ENCODE assay signal across 9 cellular contexts in the genomic region with DNA sequence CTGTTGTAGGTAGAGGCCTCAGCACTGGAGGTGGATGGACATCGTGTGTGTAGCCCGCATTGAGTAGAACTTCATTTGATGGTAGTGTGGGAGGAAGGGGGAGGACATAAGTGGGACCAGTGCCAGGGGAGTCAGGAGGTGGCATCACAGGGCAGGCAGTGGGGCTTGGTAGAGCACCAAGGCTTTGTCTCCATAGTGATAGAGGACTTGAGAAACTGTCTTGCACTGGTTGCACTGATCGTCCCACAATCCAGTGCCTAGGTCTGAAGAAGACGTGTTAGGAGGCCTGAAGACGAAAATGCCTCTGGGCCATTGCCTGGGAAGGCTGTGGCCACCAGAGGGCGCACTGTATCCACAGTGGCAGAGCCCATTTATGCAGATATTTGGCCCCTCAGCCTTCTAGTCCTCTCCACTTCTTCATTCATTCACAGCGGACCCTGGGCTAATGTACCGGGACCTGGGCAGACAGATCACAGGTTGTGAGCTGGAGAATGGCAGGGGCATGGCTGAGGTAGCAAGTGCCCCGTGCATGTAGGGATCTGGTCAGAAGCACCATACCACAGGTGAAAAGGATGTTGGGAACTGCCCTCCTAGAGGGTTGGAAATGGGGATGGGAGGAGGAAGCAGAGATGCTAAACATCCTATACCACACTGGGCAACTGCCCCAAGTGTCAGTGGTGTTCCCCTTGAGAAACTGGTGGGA.
A peak's percentile ranks its signal among the peaks of the same experiment; 100 is the strongest.
DNase-seq lines count a peak whose midpoint lies in the region; ATAC-seq and TF ChIP-seq lines count a peak whose summit lies in the region.
"Had no signal": no experiment of that assay in that cellular context is flagged by ENCODE, and none has a peak within 500 bp of the region (broad histone marks: within the 10 kb centered on the region; RNA-seq: fewer than 3 reads in every experiment).

No MANE protein-coding gene starts in this region.

- H3K9me3 Mint-ChIP-seq in activated CD8-positive, alpha-beta T cell treated with anti-CD3 and anti-CD28 coated beads for 36 hours, result no peaks in the 10 kb centered on the region
- H3K9me3 Mint-ChIP-seq: dendritic cell treated with granulocyte-macrophage colony-stimulating factor and Interleukin-4, amounts not matched to agents 40 ng/mL and 50 ng/mL, for 4 days had no signal

- no peaks in the 10 kb centered on the region for H3K36me3 Mint-ChIP-seq in activated CD8-positive, alpha-beta T cell treated with anti-CD3 and anti-CD28 coated beads for 36 hours (ENCODE audit: low read depth)

- intact Hi-C loops in activated CD8-positive, alpha-beta T cell treated with anti-CD3 and anti-CD28 coated beads for 36 hours (cut with micrococcal nuclease), result loop anchor here (1.0 to 2.0 kb wide), 2 partner anchors 142 to 186 kb away; no protein-coding TSS in a partner anchor

- CTCF ChIA-PET in activated CD8-positive, alpha-beta T cell treated with anti-CD3 and anti-CD28 coated beads for 36 hours (lab: Charles Lee), result interaction anchor here (0.8 to 5.8 kb wide), 17 partner anchors 9 to 221 kb away, joined by 3 to 55 read pairs (median 4); a partner anchor contains a TSS

- POLR2A ChIA-PET in activated CD8-positive, alpha-beta T cell treated with anti-CD3 and anti-CD28 coated beads for 36 hours (lab: Charles Lee), result interaction anchor here (0.6 to 1.9 kb wide), 4 partner anchors 95 to 142 kb away, joined by 3 to 4 read pairs (median 4); a partner anchor contains a TSS

- H3K4me3 Mint-ChIP-seq in activated CD8-positive, alpha-beta T cell treated with anti-CD3 and anti-CD28 coated beads for 36 hours, result no peak overlapping the region
- H3K4me3 Mint-ChIP-seq: dendritic cell treated with granulocyte-macrophage colony-stimulating factor and Interleukin-4, amounts not matched to agents 40 ng/mL and 50 ng/mL, for 4 days had no signal

- TF ChIP-seq CTCF in activated CD8-positive, alpha-beta T cell treated with anti-CD3 and anti-CD28 coated beads for 36 hours (IDR thresholded peaks at IDR 0.05), result peak; percentile 95

- peak; percentile 56 for ATAC-seq in HG03280 (IDR thresholded peaks at IDR 0.05; ENCODE audit: unreplicated experiment)
- ATAC-seq in activated CD8-positive, alpha-beta T cell treated with anti-CD3 and anti-CD28 coated beads for 36 hours, result peak; percentile 89

- no peaks in the 10 kb centered on the region for H3K4me1 Mint-ChIP-seq in activated CD8-positive, alpha-beta T cell treated with anti-CD3 and anti-CD28 coated beads for 36 hours (ENCODE audit: low read depth)

- H3K27me3 Mint-ChIP-seq in activated CD8-positive, alpha-beta T cell treated with anti-CD3 and anti-CD28 coated beads for 36 hours, result no peaks in the 10 kb centered on the region
- H3K27me3 Mint-ChIP-seq: dendritic cell treated with granulocyte-macrophage colony-stimulating factor and Interleukin-4, amounts not matched to agents 40 ng/mL and 50 ng/mL, for 4 days had no signal

- H3K27ac Mint-ChIP-seq in activated CD8-positive, alpha-beta T cell treated with anti-CD3 and anti-CD28 coated beads for 36 hours, result no peak overlapping the region
- H3K27ac Mint-ChIP-seq: dendritic cell treated with granulocyte-macrophage colony-stimulating factor and Interleukin-4, amounts not matched to agents 40 ng/mL and 50 ng/mL, for 4 days had no signal

- DNase-seq in DMS153 treated with DMSO at 0.1 percent for 48 hours (lab: John Stamatoyannopoulos, UW; ENCODE audit: unreplicated experiment) (peak; percentile 80), NCI-H82 treated with DMSO at 0.1 percent for 48 hours (lab: John Stamatoyannopoulos, UW; ENCODE audit: unreplicated experiment) (peak; percentile 42), medulla oblongata (ENCODE audit: extremely low spot score) (peak; percentile 94), NCI-H1048 (lab: John Stamatoyannopoulos, UW) (no peak)
- DNase-seq in activated CD8-positive, alpha-beta T cell treated with anti-CD3 and anti-CD28 coated beads for 36 hours, result peak; percentile 91
- DNase-seq in effector CD4-positive, alpha-beta T cell, result peak; percentile 86
- DNase-seq in stimulated activated CD8-positive, alpha-beta memory T cell treated with anti-CD3 and anti-CD28 coated beads, Interleukin-15, amount 100 ng/mL, for 1 hour (ENCODE audit: low read depth), result peak; percentile 82
